In the genomic region with DNA sequence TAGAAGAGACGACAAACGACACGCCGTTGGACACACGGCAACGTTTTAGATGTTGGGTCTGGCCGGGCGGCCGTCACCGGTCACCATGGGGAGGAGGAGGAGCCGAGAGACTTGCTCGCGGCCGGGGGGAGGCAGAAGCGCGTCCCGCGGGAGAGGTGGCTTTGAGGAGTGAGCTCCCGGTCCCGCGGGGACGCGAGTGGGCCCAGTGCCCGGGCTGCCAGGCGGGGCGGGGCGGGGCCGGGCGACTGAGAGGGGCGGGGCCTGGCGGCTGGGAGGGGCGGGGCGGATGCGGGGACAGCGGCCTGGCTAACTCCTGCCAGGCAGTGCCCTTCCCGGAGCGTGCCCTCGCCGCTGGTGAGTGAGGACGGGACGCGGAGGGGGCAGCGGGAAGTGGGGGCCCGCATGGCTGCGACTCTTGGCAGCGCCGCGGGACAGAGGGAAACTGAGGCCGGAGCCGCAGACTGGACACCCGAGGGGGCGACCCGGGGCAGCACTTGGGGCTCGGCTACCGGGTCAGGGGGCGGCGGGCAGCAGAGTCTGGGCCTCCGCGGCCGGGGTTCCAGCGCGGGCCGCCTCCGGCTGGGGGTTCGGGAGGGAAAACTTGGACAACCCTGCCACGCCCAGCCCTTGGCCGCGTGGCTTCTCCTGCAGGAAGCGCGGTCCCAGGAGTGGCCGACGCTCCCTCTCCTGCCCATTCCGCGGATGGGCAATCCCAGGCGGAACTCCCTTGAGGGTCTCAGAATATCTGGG, we compare ENCODE assay signal across 8 cellular contexts. TPM values are rescaled to one million over a fixed set of nuclear protein-coding genes. Genes with fewer than 3 reads are reported as not detected.
DNase-seq lines count a peak whose midpoint lies in the region; ATAC-seq and TF ChIP-seq lines count a peak whose summit lies in the region.

Gene TSPO, plus strand, starts transcription at position 309 of the 750 bp plus-strand sequence. CDS start 7,680 bp downstream, outside the sequence.

- H3K4me3 Mint-ChIP-seq in endothelial cell (ENCODE audit: unreplicated experiment) = peak within 1 kb of the TSS; percentile 90

- ATAC-seq in GM21423 (IDR thresholded peaks at IDR 0.05; ENCODE audit: unreplicated experiment) (no peak), GM19397 (IDR thresholded peaks at IDR 0.05; ENCODE audit: unreplicated experiment) (no peak)

- peaks cover 7% of the 10 kb centered on the region for H3K27me3 Mint-ChIP-seq in endothelial cell (ENCODE audit: unreplicated experiment)

- DNase-seq in GM12865 (ENCODE audit: low read depth) (peak; percentile 42), NCI-H2227 (lab: John Stamatoyannopoulos, UW; ENCODE audit: unreplicated experiment) (peak; percentile 26), endothelial cell (ENCODE audit: low spot score) (peak; percentile 53), mesenteric fat pad (ENCODE audit: low spot score) (peak; percentile 95)
- DNase-seq in activated CD8-positive, alpha-beta memory T cell treated with anti-CD3 and anti-CD28 coated beads, Interleukin-2, amount 50 U/mL, for 48 hours = peak; percentile 85
- DNase-seq in stimulated activated CD8-positive, alpha-beta memory T cell treated with anti-CD3 and anti-CD28 coated beads, Interleukin-12 subunit alpha, Interleukin-12 subunit beta, amount 100 ng/mL, for 4 hours (ENCODE audit: low read depth) = peak; percentile 50

- H3K4me1 Mint-ChIP-seq in endothelial cell (ENCODE audit: unreplicated experiment) = peaks cover 12% of the 10 kb centered on the region

- H3K27ac Mint-ChIP-seq in endothelial cell (ENCODE audit: unreplicated experiment) = no peak within 1 kb of the TSS

- H3K4me3 ChIP-seq in GM12865 (ENCODE audit: low read depth, low read length) = peak within 1 kb of the TSS; percentile 69

- no peak for TF ChIP-seq CTCF in GM12865 (IDR thresholded peaks at IDR 0.05; ENCODE audit: insufficient read depth, low read depth, low read length, missing control alignments)
- no peak for TF ChIP-seq CTCF in endothelial cell (IDR thresholded peaks at IDR 0.05; ENCODE audit: unreplicated experiment)

- no peaks in the 10 kb centered on the region for H3K36me3 Mint-ChIP-seq in endothelial cell (ENCODE audit: low read depth, unreplicated experiment)

- H3K9me3 Mint-ChIP-seq in endothelial cell (ENCODE audit: unreplicated experiment) = no peaks in the 10 kb centered on the region

RNA-seq across cellular contexts. Expression of gene TSPO, which starts in this region (rescaled TPM):
- 38.9 TPM for total RNA-seq in endothelial cell (ENCODE audit: unreplicated experiment)
- 305 TPM for total RNA-seq in mesenteric fat pad

Comparison
In these comparisons a context has a peak if more than half of its experiments do, and no peak if none do; other contexts are left out.
1. DNase-seq: peak in every context shown above with its lines; median percentile 95 in mesenteric fat pad; 85 in activated CD8-positive, alpha-beta memory T cell treated with anti-CD3 and anti-CD28 coated beads, Interleukin-2, amount 50 U/mL, for 48 hours; 53 in endothelial cell; 50 in stimulated activated CD8-positive, alpha-beta memory T cell treated with anti-CD3 and anti-CD28 coated beads, Interleukin-12 subunit alpha, Interleukin-12 subunit beta, amount 100 ng/mL, for 4 hours; 42 in GM12865; 26 in NCI-H2227.